Comparison of ENCODE assay signal across 10 cellular contexts in genomic region chr11:63870351-63871197, GRCh38. TPM values are rescaled to one million over a fixed set of nuclear protein-coding genes. Genes with fewer than 3 reads are reported as not detected.
DNase-seq lines count a peak whose midpoint lies in the region; ATAC-seq and TF ChIP-seq lines count a peak whose summit lies in the region.
"Had no signal": no experiment of that assay in that cellular context is flagged by ENCODE, and none has a peak within 500 bp of the region (broad histone marks: within the 10 kb centered on the region; RNA-seq: fewer than 3 reads in every experiment).

No MANE protein-coding gene starts in this region.

- H3K4me1 Mint-ChIP-seq in activated naive CD8-positive, alpha-beta T cell treated with anti-CD3 and anti-CD28 coated beads, Interleukin-2, amount 10 ng/mL, durations not matched to agents 7 days and 5 days = peaks cover 70% of the 10 kb centered on the region

- H3K4me1 ChIP-seq in right atrium auricular region = peaks cover 0 to 94% of the 10 kb centered on the region in 2 donors
- peaks cover 74% of the 10 kb centered on the region for H3K4me1 ChIP-seq in mucosa of descending colon (ENCODE audit: low read depth)
- H3K4me1 ChIP-seq in transverse colon = peaks cover 56 to 90% (median 80%) of the 10 kb centered on the region in 4 donors

- H3K27me3 ChIP-seq in right atrium auricular region (no peaks in the 10 kb centered on the region), transverse colon (no peaks in the 10 kb centered on the region)

- no peak for TF ChIP-seq POLR2A in transverse colon (IDR thresholded peaks at IDR 0.05)

- in situ Hi-C loops in transverse colon (cut with MboI; ENCODE audit: low pct_ligation_motif_present in 1 of 4, low pct_unique_long_range_greater_than_20kb in 1 of 4, low sequenced_read_pairs in 3 of 4) = no loop called here

- DNase-seq in right atrium auricular region (ENCODE audit: low spot score) = no peak
- no peak for DNase-seq in Right ventricle myocardium superior
- no peak for DNase-seq in activated naive CD8-positive, alpha-beta T cell treated with anti-CD3 and anti-CD28 coated beads, Interleukin-2, amount 10 ng/mL, durations not matched to agents 7 days and 5 days
- DNase-seq in mucosa of descending colon = peak in 2 of 3 donors; percentile 36 to 39
- DNase-seq in transverse colon = no peak
- no peak for DNase-seq in NCI-H510A treated with DMSO at 0.1 percent for 48 hours (lab: John Stamatoyannopoulos, UW)
- DNase-seq in SW 1271 (lab: John Stamatoyannopoulos, UW) = no peak
- DNase-seq: NCI-H446 had no signal

- H3K36me3 ChIP-seq in right atrium auricular region (no peaks in the 10 kb centered on the region), mucosa of descending colon (ENCODE audit: low read depth) (no peaks in the 10 kb centered on the region), transverse colon (no peaks in the 10 kb centered on the region)

- H3K27me3 Mint-ChIP-seq in activated naive CD8-positive, alpha-beta T cell treated with anti-CD3 and anti-CD28 coated beads, Interleukin-2, amount 10 ng/mL, durations not matched to agents 7 days and 5 days = no peaks in the 10 kb centered on the region

- H3K9me3 Mint-ChIP-seq in activated naive CD8-positive, alpha-beta T cell treated with anti-CD3 and anti-CD28 coated beads, Interleukin-2, amount 10 ng/mL, durations not matched to agents 7 days and 5 days = no peaks in the 10 kb centered on the region

- H3K27ac ChIP-seq in right atrium auricular region (peak overlapping the region; percentile 35 to 45), transverse colon (peak overlapping the region; percentile 74 to 85 (median 79))

- intact Hi-C loops in Right ventricle myocardium superior (cut with DNase I) (no loop called here), mucosa of descending colon (cut with DNase I, micrococcal nuclease) (no loop called here), transverse colon (cut with DNase I; ENCODE audit: low total_unique reads) (no loop called here)

- H3K4me3 Mint-ChIP-seq in activated naive CD8-positive, alpha-beta T cell treated with anti-CD3 and anti-CD28 coated beads, Interleukin-2, amount 10 ng/mL, durations not matched to agents 7 days and 5 days = peak overlapping the region; percentile 81

- TF ChIP-seq CTCF in right atrium auricular region (IDR thresholded peaks at IDR 0.05) (no peak), mucosa of descending colon (IDR thresholded peaks at IDR 0.05) (no peak), transverse colon (IDR thresholded peaks at IDR 0.05) (no peak)

- peak overlapping the region; percentile 89 for H3K27ac Mint-ChIP-seq in activated naive CD8-positive, alpha-beta T cell treated with anti-CD3 and anti-CD28 coated beads, Interleukin-2, amount 10 ng/mL, durations not matched to agents 7 days and 5 days

- WGBS in transverse colon (ENCODE audit: low coverage in 1 of 2), 2 donors = 48% methylated on average over 15 of the region's 15 CpGs; no CpG with 5 or more reads in 1 of the 2 donors

- H3K4me3 ChIP-seq in right atrium auricular region = no peak overlapping the region
- H3K4me3 ChIP-seq in mucosa of descending colon = no peak overlapping the region
- no peak overlapping the region for H3K4me3 ChIP-seq in transverse colon

- H3K9me3 ChIP-seq in right atrium auricular region (no peaks in the 10 kb centered on the region), mucosa of descending colon (no peaks in the 10 kb centered on the region), transverse colon (no peaks in the 10 kb centered on the region)

- no peak for TF ChIP-seq EP300 in transverse colon (IDR thresholded peaks at IDR 0.05; ENCODE audit: low read depth)

- ATAC-seq in Right ventricle myocardium superior (ENCODE audit: poor library complexity) = no peak
- ATAC-seq in activated naive CD8-positive, alpha-beta T cell treated with anti-CD3 and anti-CD28 coated beads, Interleukin-2, amount 10 ng/mL, durations not matched to agents 7 days and 5 days (ENCODE audit: low read depth) = no peak
- ATAC-seq in mucosa of descending colon = no peak
- no peak for ATAC-seq in HG03354 (IDR thresholded peaks at IDR 0.05; ENCODE audit: poor library complexity, severe bottlenecking, unreplicated experiment)
- ATAC-seq: activated CD4-positive, CD25-positive, alpha-beta regulatory T cell treated with anti-CD3 and anti-CD28 coated beads, Interleukin-2, amount 50 U/mL, for 24 hours had no signal

- POLR2A ChIA-PET in activated naive CD8-positive, alpha-beta T cell treated with anti-CD3 and anti-CD28 coated beads, Interleukin-2, amount 10 ng/mL, durations not matched to agents 7 days and 5 days (lab: Charles Lee) = interaction anchor here (1.0 to 3.0 kb wide), 2 partner anchors 29 to 31 kb away, joined by 3 to 11 read pairs; partner anchors contain the start of gene MARK2

- H3K36me3 Mint-ChIP-seq in activated naive CD8-positive, alpha-beta T cell treated with anti-CD3 and anti-CD28 coated beads, Interleukin-2, amount 10 ng/mL, durations not matched to agents 7 days and 5 days = peaks cover 19% of the 10 kb centered on the region

RNA-seq across cellular contexts. Expression of gene MARK2, which starts 31.7 kb away (rescaled TPM):
- total RNA-seq in right atrium auricular region (10 to 100 TPM; 29.3 to 31.5 TPM), Right ventricle myocardium superior (35.8 TPM), mucosa of descending colon (100 to 1,000 TPM in 1 of 3 donors, 10 to 100 TPM in 2; 71.9 to 111 (median 94.5) TPM), transverse colon (100 to 1,000 TPM in 1 of 4 donors, 10 to 100 TPM in 3; 33.0 to 106 (median 77.8) TPM)
- 10 to 100 TPM; 60.6 to 62.3 TPM for total RNA-seq in activated naive CD8-positive, alpha-beta T cell treated with anti-CD3 and anti-CD28 coated beads, Interleukin-2, amount 10 ng/mL, durations not matched to agents 7 days and 5 days

RNA-seq across cellular contexts. Expression of gene RCOR2, which starts 46.4 kb away (rescaled TPM):
- total RNA-seq in right atrium auricular region = 1 to 10 TPM in 1 of 2 donors, under 1 TPM in 1; 0.90 to 1.7 TPM
- 9.9 TPM for total RNA-seq in Right ventricle myocardium superior
- total RNA-seq in activated naive CD8-positive, alpha-beta T cell treated with anti-CD3 and anti-CD28 coated beads, Interleukin-2, amount 10 ng/mL, durations not matched to agents 7 days and 5 days = under 1 TPM; 0.58 to 0.74 TPM
- total RNA-seq in mucosa of descending colon = 1 to 10 TPM; 1.2 to 3.7 (median 1.6) TPM
- under 1 TPM in 2 of 4 donors, not detected in 2; 0.64 to 0.82 TPM for total RNA-seq in transverse colon

RNA-seq across cellular contexts. Expression of gene SPINDOC, which starts 57.3 kb away (rescaled TPM):
- total RNA-seq in right atrium auricular region = 10 to 100 TPM in 1 of 2 donors, 1 to 10 TPM in 1; 7.0 to 12.1 TPM
- total RNA-seq in Right ventricle myocardium superior = 11.3 TPM
- total RNA-seq in activated naive CD8-positive, alpha-beta T cell treated with anti-CD3 and anti-CD28 coated beads, Interleukin-2, amount 10 ng/mL, durations not matched to agents 7 days and 5 days = 10 to 100 TPM; 35.1 to 35.2 TPM
- total RNA-seq in mucosa of descending colon = 10 to 100 TPM in 1 of 3 donors, 1 to 10 TPM in 2; 5.8 to 22.3 (median 7.0) TPM
- total RNA-seq in transverse colon = 1 to 10 TPM; 1.5 to 9.8 (median 5.2) TPM

Comparison
In these comparisons a context has a peak if more than half of its experiments do, and no peak if none do; other contexts are left out.
1. DNase-seq: peak in mucosa of descending colon (2 of 3); none in right atrium auricular region (single experiment), Right ventricle myocardium superior (single experiment), activated naive CD8-positive, alpha-beta T cell treated with anti-CD3 and anti-CD28 coated beads, Interleukin-2, amount 10 ng/mL, durations not matched to agents 7 days and 5 days (single experiment), transverse colon (single experiment), NCI-H510A treated with DMSO at 0.1 percent for 48 hours (single experiment) and SW 1271 (0 of 2).